8 cellular contexts compared by ENCODE assay signal in the genomic region with DNA sequence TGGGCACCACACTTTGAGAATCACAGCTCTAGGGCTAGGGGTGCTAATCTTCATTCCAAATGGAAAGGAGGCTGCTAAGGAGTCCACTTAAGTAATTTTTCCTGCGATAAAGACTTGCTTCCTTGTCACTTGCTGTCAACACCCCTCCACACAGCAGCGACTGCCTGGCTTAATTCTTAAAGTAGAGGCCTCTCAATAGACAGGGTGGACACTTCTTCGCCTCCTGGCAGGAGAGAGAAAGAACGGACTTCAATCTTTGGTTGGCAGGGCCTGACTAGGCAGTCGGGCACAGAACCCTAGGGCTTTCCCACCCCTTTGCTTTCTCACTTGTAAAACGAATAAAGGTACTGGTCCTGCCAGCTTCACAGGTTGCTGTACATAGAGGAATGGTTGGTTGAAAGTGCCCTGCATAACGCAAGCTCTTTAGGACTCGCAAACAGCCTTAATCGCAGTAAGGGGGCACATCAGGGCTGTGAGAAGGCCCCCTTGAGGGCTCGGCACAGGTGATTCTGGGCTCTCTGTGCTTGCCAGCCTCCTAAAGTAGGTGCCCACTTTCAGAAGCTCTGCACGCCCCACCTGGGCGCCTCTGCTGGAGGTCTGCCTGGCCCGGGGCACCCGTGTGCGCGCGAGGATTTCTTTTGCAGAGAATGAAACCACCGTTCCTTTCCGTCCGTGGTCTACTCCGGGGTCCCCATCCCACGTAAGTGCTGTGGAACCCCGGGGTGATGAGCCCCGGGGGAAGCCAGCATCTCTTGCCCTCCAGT. TPM values are rescaled to one million over a fixed set of nuclear protein-coding genes. Genes with fewer than 3 reads are reported as not detected.
A peak's percentile ranks its signal among the peaks of the same experiment; 100 is the strongest.
DNase-seq lines count a peak whose midpoint lies in the region; ATAC-seq and TF ChIP-seq lines count a peak whose summit lies in the region.

No MANE protein-coding gene starts in this region.

- H3K4me3 Mint-ChIP-seq in activated naive CD4-positive, alpha-beta T cell treated with anti-CD3 and anti-CD28 coated beads for 36 hours, result peak overlapping the region; percentile 40

- peaks cover 7% of the 10 kb centered on the region for H3K4me1 Mint-ChIP-seq in activated naive CD4-positive, alpha-beta T cell treated with anti-CD3 and anti-CD28 coated beads for 36 hours (ENCODE audit: low read depth)

- H3K9me3 Mint-ChIP-seq in activated naive CD4-positive, alpha-beta T cell treated with anti-CD3 and anti-CD28 coated beads for 36 hours, result no peaks in the 10 kb centered on the region

- in situ Hi-C loops in transverse colon (cut with MboI; ENCODE audit: low pct_ligation_motif_present in 1 of 4, low pct_unique_long_range_greater_than_20kb in 1 of 4, low sequenced_read_pairs in 3 of 4), result loop anchor here in 1 of 4 donors (5.0 kb wide), 1 partner anchor 71 kb away; no protein-coding TSS in a partner anchor

- peaks cover 43% of the 10 kb centered on the region for H3K27me3 Mint-ChIP-seq in activated naive CD4-positive, alpha-beta T cell treated with anti-CD3 and anti-CD28 coated beads for 36 hours (ENCODE audit: low read depth)

- H3K27me3 ChIP-seq in ectodermal cell (ENCODE audit: control insufficient read depth, insufficient read depth, low read length, poor library complexity, severe bottlenecking), result peaks cover 72% of the 10 kb centered on the region
- peaks cover 4 to 7% of the 10 kb centered on the region in 2 donors for H3K27me3 ChIP-seq in mucosa of rectum (ENCODE audit: control insufficient read depth in 2 of 2, insufficient read depth in 2 of 2, low read length in 2 of 2)
- H3K27me3 ChIP-seq in transverse colon, result peaks cover 30% of the 10 kb centered on the region

- no peak overlapping the region for H3K27ac Mint-ChIP-seq in activated naive CD4-positive, alpha-beta T cell treated with anti-CD3 and anti-CD28 coated beads for 36 hours

- H3K36me3 ChIP-seq in ectodermal cell (ENCODE audit: control insufficient read depth, insufficient read depth, low read length) (no peaks in the 10 kb centered on the region), mucosa of rectum (ENCODE audit: control insufficient read depth in 2 of 2, insufficient read depth in 2 of 2, low read length in 2 of 2) (no peaks in the 10 kb centered on the region), transverse colon (no peaks in the 10 kb centered on the region)

- DNase-seq in activated naive CD4-positive, alpha-beta T cell treated with anti-CD3 and anti-CD28 coated beads for 36 hours, result no peak
- no peak for DNase-seq in activated naive CD4-positive, alpha-beta T cell treated with anti-CD3 and anti-CD28 coated beads, Interleukin-2, amount 50 U/mL, for 16 hours
- DNase-seq in transverse colon, result no peak
- DNase-seq in stimulated activated CD4-positive, alpha-beta T cell treated with anti-CD3 and anti-CD28 coated beads, Interleukin-15, amount 100 ng/mL, for 24 hours, result no peak
- DNase-seq in activated CD4-positive, CD25-positive, alpha-beta regulatory T cell (lab: John Stamatoyannopoulos, UW), result no peak

- H3K36me3 Mint-ChIP-seq in activated naive CD4-positive, alpha-beta T cell treated with anti-CD3 and anti-CD28 coated beads for 36 hours (ENCODE audit: low read depth), result no peaks in the 10 kb centered on the region

- WGBS in ectodermal cell, 2 experiments, result 54 to 58% methylated on average over 24 of the region's 24 CpGs
- 46% methylated on average over 20 of the region's 24 CpGs; no CpG with 5 or more reads in 1 of the 2 donors for WGBS in transverse colon (ENCODE audit: low coverage in 1 of 2), 2 donors

- peak overlapping the region; percentile 44 to 47 for H3K9ac ChIP-seq in mucosa of rectum (ENCODE audit: low read depth in 1 of 2, low read length in 2 of 2)

- no peak for ATAC-seq in GM21381 (IDR thresholded peaks at IDR 0.05; ENCODE audit: unreplicated experiment)

- CTCF ChIA-PET in activated naive CD4-positive, alpha-beta T cell treated with anti-CD3 and anti-CD28 coated beads for 36 hours (lab: Charles Lee), result interaction anchor here (1.4 to 9.8 kb wide), 3 partner anchors 44 to 129 kb away, joined by 3 to 204 read pairs (median 5); no protein-coding TSS in a partner anchor

- TF ChIP-seq POLR2A in transverse colon (IDR thresholded peaks at IDR 0.05), result no peak

- intact Hi-C loops in activated naive CD4-positive, alpha-beta T cell treated with anti-CD3 and anti-CD28 coated beads for 36 hours (cut with micrococcal nuclease), result loop anchor here (2.0 kb wide), 1 partner anchor 62 kb away; no protein-coding TSS in a partner anchor
- intact Hi-C loops in transverse colon (cut with DNase I; ENCODE audit: low total_unique reads), result no loop called here

- TF ChIP-seq CTCF in transverse colon (IDR thresholded peaks at IDR 0.05), result no peak

- no peak for TF ChIP-seq EP300 in transverse colon (IDR thresholded peaks at IDR 0.05; ENCODE audit: low read depth)

- H3K4me3 ChIP-seq in ectodermal cell (ENCODE audit: insufficient read depth, low read depth, low read length) (peak overlapping the region; percentile 48), mucosa of rectum (ENCODE audit: low read length in 2 of 2) (peak overlapping the region; percentile 29 to 42), transverse colon (peak overlapping the region; percentile 20 to 50 (median 34))

- H3K4me1 ChIP-seq in ectodermal cell (ENCODE audit: control insufficient read depth, insufficient read depth, low read length) (no peaks in the 10 kb centered on the region), mucosa of rectum (ENCODE audit: control insufficient read depth in 2 of 2, insufficient read depth in 2 of 2, low read length in 2 of 2) (peaks cover 16 to 17% of the 10 kb centered on the region in 2 donors), transverse colon (peaks cover 8 to 28% (median 21%) of the 10 kb centered on the region in 4 donors)

- H3K27ac ChIP-seq in ectodermal cell (ENCODE audit: insufficient read depth, low read depth, low read length, poor library complexity, severe bottlenecking) (no peak overlapping the region), mucosa of rectum (ENCODE audit: low read depth in 2 of 2, low read length in 2 of 2) (peak overlapping the region in 1 of 2 donors; percentile 12), transverse colon (peak overlapping the region; percentile 72 to 97 (median 78))

- no peaks in the 10 kb centered on the region for H3K9me3 ChIP-seq in ectodermal cell (ENCODE audit: control insufficient read depth, low read length)
- H3K9me3 ChIP-seq in mucosa of rectum (ENCODE audit: control insufficient read depth in 2 of 2, low read length in 2 of 2), result no peaks in the 10 kb centered on the region
- no peaks in the 10 kb centered on the region for H3K9me3 ChIP-seq in transverse colon

RNA-seq across cellular contexts. Expression of a gene that starts 47.6 kb away (rescaled TPM):
- total RNA-seq in activated naive CD4-positive, alpha-beta T cell treated with anti-CD3 and anti-CD28 coated beads for 36 hours, result under 1 TPM; 0.02 TPM
- 0.63 TPM for polyA plus RNA-seq in ectodermal cell (2013, experiment 1 of 4)
- 0.91 TPM for polyA plus RNA-seq in ectodermal cell (2013, experiment 2 of 4)
- 0.85 TPM for polyA plus RNA-seq in ectodermal cell (2013, experiment 3 of 4)
- 1.5 TPM for polyA plus RNA-seq in ectodermal cell (2013, experiment 4 of 4)
- 10 to 100 TPM in 2 of 4 donors, 1 to 10 TPM in 2; 7.5 to 85.2 (median 9.7) TPM for total RNA-seq in transverse colon

Comparison
In these comparisons a context has a peak if more than half of its experiments do, and no peak if none do; other contexts are left out.
1. RNA of a gene that starts 47.6 kb away (total RNA-seq): 7.5 to 85.2 TPM in transverse colon; 0.02 TPM in activated naive CD4-positive, alpha-beta T cell treated with anti-CD3 and anti-CD28 coated beads for 36 hours; every median in the first group is over 4 times any median in the second.
2. Peak in every context shown above with its lines, with median percentiles within 50 percentile points of each other: H3K4me3 ChIP-seq.